Comparison of ENCODE assay signal across 9 cellular contexts in the genomic region with DNA sequence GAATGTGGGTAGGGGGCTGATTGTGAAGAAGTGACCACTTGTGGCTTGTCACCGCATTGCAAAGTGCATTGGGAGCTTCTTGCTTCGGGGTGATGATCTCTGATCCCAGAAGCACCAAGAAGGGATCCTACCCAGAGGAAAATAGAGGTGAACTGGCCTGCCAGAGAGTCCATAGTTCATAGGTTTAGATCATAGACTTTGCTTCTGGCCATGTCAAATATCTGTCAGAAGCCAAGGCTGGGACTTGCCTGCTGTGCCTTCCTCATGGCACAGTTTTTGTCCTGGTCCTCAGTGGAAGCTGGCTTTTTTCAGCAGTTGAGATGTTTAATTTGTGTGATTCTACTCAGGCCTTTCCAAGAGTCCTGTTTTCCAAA. TPM values are rescaled to one million over a fixed set of nuclear protein-coding genes. Genes with fewer than 3 reads are reported as not detected.
A peak's percentile ranks its signal among the peaks of the same experiment; 100 is the strongest.
DNase-seq lines count a peak whose midpoint lies in the region; ATAC-seq and TF ChIP-seq lines count a peak whose summit lies in the region.
"Had no signal": no experiment of that assay in that cellular context is flagged by ENCODE, and none has a peak within 500 bp of the region (broad histone marks: within the 10 kb centered on the region; RNA-seq: fewer than 3 reads in every experiment).

No MANE protein-coding gene starts in this region.

- H3K4me3 Mint-ChIP-seq in T-helper 2 cell treated with Interferon-gamma antibody and Interleukin-4, amounts not matched to agents 5 μg/mL and 100 μg/mL, for 36 hours, result peak overlapping the region; percentile 96

- peak overlapping the region in 1 of 2 donors; percentile 82 for H3K27ac ChIP-seq in testis

- no peak for TF ChIP-seq CTCF in kidney epithelial cell (IDR thresholded peaks at IDR 0.05; ENCODE audit: insufficient read depth, low read length, poor library complexity, severe bottlenecking)
- no peak for TF ChIP-seq CTCF in testis (IDR thresholded peaks at IDR 0.05)

- no peak for ATAC-seq in activated naive CD4-positive, alpha-beta T cell treated with anti-CD3 and anti-CD28 coated beads, Interleukin-2, amount 50 U/mL, for 72 hours

- no peaks in the 10 kb centered on the region for H3K9me3 Mint-ChIP-seq in T-helper 2 cell treated with Interferon-gamma antibody and Interleukin-4, amounts not matched to agents 5 μg/mL and 100 μg/mL, for 36 hours
- H3K9me3 Mint-ChIP-seq in activated naive CD4-positive, alpha-beta T cell treated with anti-CD3 and anti-CD28 coated beads, Interleukin-2, amount 50 U/mL, for 72 hours, result no peaks in the 10 kb centered on the region

- H3K4me3 ChIP-seq in kidney epithelial cell (ENCODE audit: low read depth, low read length) (peak overlapping the region; percentile 80), testis (peak overlapping the region; percentile 71 to 84)

- intact Hi-C loops in testis (cut with DNase I; ENCODE audit: low total_unique reads), result no loop called here

- H3K9me3 ChIP-seq in testis, result no peaks in the 10 kb centered on the region

- peaks cover 23% of the 10 kb centered on the region for H3K4me1 ChIP-seq in testis

- no peak for DNase-seq in T-helper 2 cell treated with Interferon-gamma antibody and Interleukin-4, amounts not matched to agents 5 μg/mL and 100 μg/mL, for 36 hours (ENCODE audit: low spot score)
- DNase-seq in T-helper 2 cell (no peak), kidney epithelial cell (ENCODE audit: low read depth) (no peak), testis (no peak), NCI-H524 (lab: John Stamatoyannopoulos, UW) (no peak), DMS79 treated with DMSO at 0.1 percent for 48 hours (lab: John Stamatoyannopoulos, UW) (no peak), NK-92 (lab: John Stamatoyannopoulos, UW; ENCODE audit: unreplicated experiment) (no peak)
- no peak for DNase-seq in activated naive CD4-positive, alpha-beta T cell treated with anti-CD3 and anti-CD28 coated beads, Interleukin-2, amount 50 U/mL, for 72 hours (ENCODE audit: low spot score in 2 of 2)
- DNase-seq: cerebellar nuclear complex had no signal

- TF ChIP-seq POLR2A in testis (IDR thresholded peaks at IDR 0.05), result no peak

- H3K27me3 Mint-ChIP-seq in T-helper 2 cell treated with Interferon-gamma antibody and Interleukin-4, amounts not matched to agents 5 μg/mL and 100 μg/mL, for 36 hours (ENCODE audit: low read depth), result no peaks in the 10 kb centered on the region

- WGBS in testis, 2 donors, result 3% methylated on average over 2 of the region's 2 CpGs

- H3K27me3 ChIP-seq in kidney epithelial cell (ENCODE audit: control insufficient read depth, insufficient read depth, low read length) (no peaks in the 10 kb centered on the region), testis (no peaks in the 10 kb centered on the region)

- peaks cover 22% of the 10 kb centered on the region for H3K4me1 Mint-ChIP-seq in T-helper 2 cell treated with Interferon-gamma antibody and Interleukin-4, amounts not matched to agents 5 μg/mL and 100 μg/mL, for 36 hours (ENCODE audit: low read depth)

- peak overlapping the region; percentile 77 for H3K27ac Mint-ChIP-seq in T-helper 2 cell treated with Interferon-gamma antibody and Interleukin-4, amounts not matched to agents 5 μg/mL and 100 μg/mL, for 36 hours
- peak overlapping the region; percentile 79 to 85 for H3K27ac Mint-ChIP-seq in activated naive CD4-positive, alpha-beta T cell treated with anti-CD3 and anti-CD28 coated beads, Interleukin-2, amount 50 U/mL, for 72 hours

- peaks cover 1% of the 10 kb centered on the region for H3K36me3 ChIP-seq in kidney epithelial cell (ENCODE audit: control insufficient read depth, insufficient read depth, low read length)
- H3K36me3 ChIP-seq in testis (ENCODE audit: low read depth, missing control alignments), result no peaks in the 10 kb centered on the region

- peaks cover 21% of the 10 kb centered on the region for H3K36me3 Mint-ChIP-seq in T-helper 2 cell treated with Interferon-gamma antibody and Interleukin-4, amounts not matched to agents 5 μg/mL and 100 μg/mL, for 36 hours (ENCODE audit: low read depth)
- peaks cover 26 to 31% of the 10 kb centered on the region in 2 donors for H3K36me3 Mint-ChIP-seq in activated naive CD4-positive, alpha-beta T cell treated with anti-CD3 and anti-CD28 coated beads, Interleukin-2, amount 50 U/mL, for 72 hours

RNA-seq across cellular contexts. Expression of gene ZSWIM8, which starts 1.1 kb away (rescaled TPM):
- 100 to 1,000 TPM in 1 of 2 donors, 10 to 100 TPM in 1; 56.7 to 118 TPM for total RNA-seq in activated naive CD4-positive, alpha-beta T cell treated with anti-CD3 and anti-CD28 coated beads, Interleukin-2, amount 50 U/mL, for 72 hours
- 66.7 and 90.8 TPM in 2 replicates for total RNA-seq in kidney epithelial cell
- 100 to 1,000 TPM; 192 to 289 TPM for total RNA-seq in testis
- 204 TPM for polyA plus RNA-seq in testis (ENCODE audit: insufficient read depth, low read depth, low replicate concordance)

RNA-seq across cellular contexts. Expression of gene CHCHD1, which starts 4.7 kb away (rescaled TPM):
- total RNA-seq in activated naive CD4-positive, alpha-beta T cell treated with anti-CD3 and anti-CD28 coated beads, Interleukin-2, amount 50 U/mL, for 72 hours, result 10 to 100 TPM; 26.7 to 28.7 TPM
- total RNA-seq in kidney epithelial cell, result 41.8 and 46.8 TPM in 2 replicates
- 10 to 100 TPM; 27.9 to 31.3 TPM for total RNA-seq in testis
- 37.4 TPM for polyA plus RNA-seq in testis (ENCODE audit: insufficient read depth, low read depth, low replicate concordance)

RNA-seq across cellular contexts. Expression of gene NDST2, which starts 24.9 kb away (rescaled TPM):
- total RNA-seq in activated naive CD4-positive, alpha-beta T cell treated with anti-CD3 and anti-CD28 coated beads, Interleukin-2, amount 50 U/mL, for 72 hours, result 10 to 100 TPM; 66.1 to 76.9 TPM
- total RNA-seq in kidney epithelial cell (30.1 and 35.5 TPM in 2 replicates), testis (10 to 100 TPM; 46.7 to 60.9 TPM)
- polyA plus RNA-seq in testis (ENCODE audit: insufficient read depth, low read depth, low replicate concordance), result 37.2 TPM

RNA-seq across cellular contexts. Expression of gene SEC24C, which starts 42.3 kb away (rescaled TPM):
- total RNA-seq in activated naive CD4-positive, alpha-beta T cell treated with anti-CD3 and anti-CD28 coated beads, Interleukin-2, amount 50 U/mL, for 72 hours, result 100 to 1,000 TPM; 101 TPM
- 61.0 and 70.9 TPM in 2 replicates for total RNA-seq in kidney epithelial cell
- total RNA-seq in testis, result 10 to 100 TPM; 77.8 to 82.0 TPM
- polyA plus RNA-seq in testis (ENCODE audit: insufficient read depth, low read depth, low replicate concordance), result 92.4 TPM
